Comparison of ENCODE assay signal across 18 cellular contexts in genomic region chr1:36517019-36517387, GRCh38. TPM values are rescaled to one million over a fixed set of nuclear protein-coding genes. Genes with fewer than 3 reads are reported as not detected.
DNase-seq lines count a peak whose midpoint lies in the region; ATAC-seq, FAIRE-seq and TF ChIP-seq lines count a peak whose summit lies in the region.
"Had no signal": no experiment of that assay in that cellular context is flagged by ENCODE, and none has a peak within 500 bp of the region (broad histone marks: within the 10 kb centered on the region; RNA-seq: fewer than 3 reads in every experiment).

No MANE protein-coding gene starts in this region.

- TF ChIP-seq RAD21 in neural cell (conservative IDR thresholded peaks at IDR 0.05): no peak

- no peaks in the 10 kb centered on the region for H3K27me3 ChIP-seq in BLaER1 treated with 17β-estradiol and CSF1 and Interleukin-3, amounts not matched to agents 10 nM and 100 nM
- no peaks in the 10 kb centered on the region for H3K27me3 ChIP-seq in neural cell (ENCODE audit: insufficient read depth, low read depth, low read length)
- no peaks in the 10 kb centered on the region for H3K27me3 ChIP-seq in naive thymus-derived CD4-positive, alpha-beta T cell (ENCODE audit: control insufficient read depth in 2 of 2, insufficient read depth in 2 of 2, low read length in 2 of 2)
- H3K27me3 ChIP-seq: spleen, tibial nerve had no signal

- H3K4me3 Mint-ChIP-seq in naive thymus-derived CD4-positive, alpha-beta T cell: no peak overlapping the region
- H3K4me3 Mint-ChIP-seq: activated naive CD8-positive, alpha-beta T cell treated with anti-CD3 and anti-CD28 coated beads for 36 hours; effector memory CD8-positive, alpha-beta T cell; nephron; stimulated activated naive CD8-positive, alpha-beta T cell treated with anti-CD3 and anti-CD28 coated beads, Interleukin-15, Interleukin-2, amounts not matched to agents 100 ng/mL and 50 ng/mL, for 24 hours had no signal

- DNase-seq in SKM-1 treated with dmso at 0.1 percent for 144 hours (lab: John Stamatoyannopoulos, UW; ENCODE audit: unreplicated experiment) (peak; percentile 46), kidney (no peak), NCI-H146 (lab: John Stamatoyannopoulos, UW) (no peak)
- no peak for DNase-seq in naive thymus-derived CD4-positive, alpha-beta T cell
- no peak for DNase-seq in activated CD4-positive, alpha-beta T cell treated with anti-CD3 and anti-CD28 coated beads for 1 hour

- TF ChIP-seq CTCF in HEK293 (tag by site-specific recombination; IDR thresholded peaks at IDR 0.05) (no peak), neural cell (IDR thresholded peaks at IDR 0.05; ENCODE audit: poor library complexity, severe bottlenecking) (no peak), kidney (IDR thresholded peaks at IDR 0.05; ENCODE audit: borderline replicate concordance, extremely low read depth, insufficient read depth) (no peak)

- peaks cover 0 to 14% (median 10%) of the 10 kb centered on the region in 10 experiments; a peak in 13 of 20 replicates for H3K4me1 ChIP-seq in BLaER1 treated with 17β-estradiol and CSF1 and Interleukin-3, amounts not matched to agents 10 nM and 100 nM
- no peaks in the 10 kb centered on the region for H3K4me1 ChIP-seq in HEK293 (ENCODE audit: control insufficient read depth, insufficient read depth, low read length)
- no peaks in the 10 kb centered on the region for H3K4me1 ChIP-seq in naive thymus-derived CD4-positive, alpha-beta T cell (ENCODE audit: control insufficient read depth in 2 of 2, insufficient read depth in 2 of 2, low read length in 2 of 2)
- no peaks in the 10 kb centered on the region for H3K4me1 ChIP-seq in kidney (ENCODE audit: control insufficient read depth in 1 of 2, insufficient read depth in 1 of 2, low read depth in 1 of 2, low read length in 2 of 2)
- H3K4me1 ChIP-seq: tibial nerve had no signal

- peak overlapping the region in 6 of 11 experiments; percentile 11 to 54 (median 32); a peak in 6 of 22 replicates for H3K9ac ChIP-seq in BLaER1 treated with 17β-estradiol and CSF1 and Interleukin-3, amounts not matched to agents 10 nM and 100 nM
- H3K9ac ChIP-seq in neural cell (ENCODE audit: low read length): peak overlapping the region; percentile 42
- no peak overlapping the region for H3K9ac ChIP-seq in kidney (ENCODE audit: low read length in 2 of 2)
- H3K9ac ChIP-seq: SK-N-SH had no signal

- no peak overlapping the region for H3K4me3 ChIP-seq in BLaER1 treated with 17β-estradiol and CSF1 and Interleukin-3, amounts not matched to agents 10 nM and 100 nM
- H3K4me3 ChIP-seq in HEK293 (ENCODE audit: low read depth, low read length): no peak overlapping the region
- H3K4me3 ChIP-seq in neural cell (ENCODE audit: low read length): peak overlapping the region; percentile 32
- H3K4me3 ChIP-seq in naive thymus-derived CD4-positive, alpha-beta T cell (ENCODE audit: low read length): no peak overlapping the region
- no peak overlapping the region for H3K4me3 ChIP-seq in kidney (ENCODE audit: low read length in 2 of 2)
- H3K4me3 ChIP-seq: spleen, tibial nerve had no signal

- no peak for TF ChIP-seq EP300 in neural cell (conservative IDR thresholded peaks at IDR 0.05; ENCODE audit: poor library complexity, severe bottlenecking)

- H3K9me3 Mint-ChIP-seq in naive thymus-derived CD4-positive, alpha-beta T cell: no peaks in the 10 kb centered on the region
- H3K9me3 Mint-ChIP-seq: activated naive CD8-positive, alpha-beta T cell treated with anti-CD3 and anti-CD28 coated beads for 36 hours; effector memory CD8-positive, alpha-beta T cell; nephron; stimulated activated naive CD8-positive, alpha-beta T cell treated with anti-CD3 and anti-CD28 coated beads, Interleukin-15, Interleukin-2, amounts not matched to agents 100 ng/mL and 50 ng/mL, for 24 hours had no signal

- CTCF ChIA-PET in HEK293 (lab: Yijun Ruan, JAX): interaction anchor here (0.5 to 3.5 kb wide), 32 partner anchors 9 to 1008 kb away, joined by 3 to 26 read pairs (median 6); no protein-coding TSS in a partner anchor
- CTCF ChIA-PET in naive thymus-derived CD4-positive, alpha-beta T cell (lab: Charles Lee): interaction anchor here (1.1 kb wide), 1 partner anchor 35 kb away, joined by 3 read pairs; the partner anchor contains the start of gene CSF3R

- H3K9me3 ChIP-seq in BLaER1 treated with 17β-estradiol and CSF1 and Interleukin-3, amounts not matched to agents 10 nM and 100 nM (replicated peaks in 1 of 11): no peaks in the 10 kb centered on the region
- H3K9me3 ChIP-seq in HEK293 (ENCODE audit: control insufficient read depth, insufficient read depth, low read depth, low read length): no peaks in the 10 kb centered on the region
- no peaks in the 10 kb centered on the region for H3K9me3 ChIP-seq in neural cell (ENCODE audit: low read length)
- no peaks in the 10 kb centered on the region for H3K9me3 ChIP-seq in naive thymus-derived CD4-positive, alpha-beta T cell (ENCODE audit: control insufficient read depth in 2 of 3, low read length in 3 of 3)
- no peaks in the 10 kb centered on the region for H3K9me3 ChIP-seq in kidney (ENCODE audit: control insufficient read depth in 1 of 2, low read length in 2 of 2)
- H3K9me3 ChIP-seq: SK-N-SH, spleen, tibial nerve had no signal

- peaks cover 0 to 13% (median 0%) of the 10 kb centered on the region in 11 experiments; a peak in 1 of 22 replicates for H4K20me1 ChIP-seq in BLaER1 treated with 17β-estradiol and CSF1 and Interleukin-3, amounts not matched to agents 10 nM and 100 nM
- H4K20me1 ChIP-seq in neural cell (ENCODE audit: insufficient read depth): no peaks in the 10 kb centered on the region

- peaks cover 6% of the 10 kb centered on the region for H3F3A ChIP-seq in neural cell (ENCODE audit: insufficient read depth, low read length, poor library complexity, severe bottlenecking)

- H3K27ac Mint-ChIP-seq in naive thymus-derived CD4-positive, alpha-beta T cell: peak overlapping the region in 1 of 9 donors; percentile 48
- H3K27ac Mint-ChIP-seq: activated naive CD8-positive, alpha-beta T cell treated with anti-CD3 and anti-CD28 coated beads for 36 hours; effector memory CD8-positive, alpha-beta T cell; stimulated activated naive CD8-positive, alpha-beta T cell treated with anti-CD3 and anti-CD28 coated beads, Interleukin-15, Interleukin-2, amounts not matched to agents 100 ng/mL and 50 ng/mL, for 24 hours had no signal

- H3K27me3 Mint-ChIP-seq in naive thymus-derived CD4-positive, alpha-beta T cell: no peaks in the 10 kb centered on the region
- H3K27me3 Mint-ChIP-seq: activated naive CD8-positive, alpha-beta T cell treated with anti-CD3 and anti-CD28 coated beads for 36 hours; stimulated activated naive CD8-positive, alpha-beta T cell treated with anti-CD3 and anti-CD28 coated beads, Interleukin-15, Interleukin-2, amounts not matched to agents 100 ng/mL and 50 ng/mL, for 24 hours had no signal

- peaks cover 0 to 4% (median 0%) of the 10 kb centered on the region in 7 donors for H3K4me1 Mint-ChIP-seq in naive thymus-derived CD4-positive, alpha-beta T cell
- H3K4me1 Mint-ChIP-seq: activated naive CD8-positive, alpha-beta T cell treated with anti-CD3 and anti-CD28 coated beads for 36 hours had no signal

- POLR2A ChIA-PET in HEK293 (lab: Yijun Ruan, JAX): interaction anchor here (0.6 kb wide), 1 partner anchor 1533 kb away, joined by 3 read pairs; no protein-coding TSS in a partner anchor
- POLR2A ChIA-PET in naive thymus-derived CD4-positive, alpha-beta T cell (lab: Charles Lee): interaction anchor here (0.6 kb wide), 1 partner anchor 963 kb away, joined by 3 read pairs; no protein-coding TSS in a partner anchor

- H3K4me2 ChIP-seq in BLaER1 treated with 17β-estradiol and CSF1 and Interleukin-3, amounts not matched to agents 10 nM and 100 nM: peak overlapping the region in 7 of 11 experiments; percentile 12 to 53 (median 29); a peak in 12 of 22 replicates
- H3K4me2 ChIP-seq in neural cell (ENCODE audit: low read length): peak overlapping the region; percentile 51
- H3K4me2 ChIP-seq: SK-N-SH had no signal

- intact Hi-C loops in naive thymus-derived CD4-positive, alpha-beta T cell (cut with micrococcal nuclease): no loop called here
- intact Hi-C loops in kidney (cut with DNase I): no loop called here

- FAIRE-seq in kidney (lab: Jason Lieb, UNC): no peak
- FAIRE-seq: HTR-8/SVneo had no signal

- no peaks in the 10 kb centered on the region for H3K36me3 ChIP-seq in BLaER1 treated with 17β-estradiol and CSF1 and Interleukin-3, amounts not matched to agents 10 nM and 100 nM
- H3K36me3 ChIP-seq in HEK293 (ENCODE audit: control insufficient read depth in 2 of 2, insufficient read depth in 1 of 2, low read length in 2 of 2): no peaks in the 10 kb centered on the region
- H3K36me3 ChIP-seq in neural cell (ENCODE audit: insufficient read depth, low read length): no peaks in the 10 kb centered on the region
- no peaks in the 10 kb centered on the region for H3K36me3 ChIP-seq in naive thymus-derived CD4-positive, alpha-beta T cell (ENCODE audit: control insufficient read depth in 2 of 3, insufficient read depth in 3 of 3, low read length in 3 of 3)
- no peaks in the 10 kb centered on the region for H3K36me3 ChIP-seq in kidney (ENCODE audit: control insufficient read depth in 1 of 2, insufficient read depth in 2 of 2, low read length in 2 of 2)
- H3K36me3 ChIP-seq: spleen, tibial nerve had no signal

- H3K36me3 Mint-ChIP-seq in naive thymus-derived CD4-positive, alpha-beta T cell: no peaks in the 10 kb centered on the region
- H3K36me3 Mint-ChIP-seq: activated naive CD8-positive, alpha-beta T cell treated with anti-CD3 and anti-CD28 coated beads for 36 hours had no signal

- no peaks in the 10 kb centered on the region for H3K79me2 ChIP-seq in neural cell (replicated peaks; ENCODE audit: insufficient read depth, low read length)

- no peak for ATAC-seq in naive thymus-derived CD4-positive, alpha-beta T cell
- ATAC-seq: effector memory CD8-positive, alpha-beta T cell had no signal

- H2AFZ ChIP-seq in neural cell (ENCODE audit: low read depth, low read length): no peak overlapping the region

- peak overlapping the region in 2 of 11 experiments; percentile 7 to 10; a peak in 2 of 22 replicates for H3K27ac ChIP-seq in BLaER1 treated with 17β-estradiol and CSF1 and Interleukin-3, amounts not matched to agents 10 nM and 100 nM
- H3K27ac ChIP-seq in HEK293 (ENCODE audit: extremely low read depth, low read depth, low read length) (no peak overlapping the region), neural cell (ENCODE audit: low read length) (peak overlapping the region; percentile 72), kidney (ENCODE audit: low read depth in 2 of 2, low read length in 2 of 2) (no peak overlapping the region)
- H3K27ac ChIP-seq in naive thymus-derived CD4-positive, alpha-beta T cell (ENCODE audit: low read depth, low read length): no peak overlapping the region
- H3K27ac ChIP-seq: tibial nerve had no signal

- no peaks in the 10 kb centered on the region for H3K9me2 ChIP-seq in neural cell (ENCODE audit: insufficient read depth, low read length)
- H3K9me2 ChIP-seq: SK-N-SH had no signal

RNA-seq across cellular contexts. Expression of gene CSF3R, which starts 34.3 kb away (rescaled TPM):
- not detected in 2 replicates for polyA plus RNA-seq in neural cell
- polyA minus RNA-seq in neural cell: not detected in 2 replicates
- 100 to 1,000 TPM in 1 of 5 experiments, 10 to 100 TPM in 1, 1 to 10 TPM in 2, under 1 TPM in 1; 0.80 to 182 (median 1.3) TPM for total RNA-seq in naive thymus-derived CD4-positive, alpha-beta T cell
- polyA plus RNA-seq in naive thymus-derived CD4-positive, alpha-beta T cell: under 1 TPM; 0.14 to 0.21 TPM
- total RNA-seq in kidney: 13.3 TPM
- 1.4 TPM for polyA plus RNA-seq in kidney (ENCODE audit: insufficient read depth, low read depth, low replicate concordance)
- total RNA-seq: LHCN-M2, RPMI7951 had no signal
- polyA plus RNA-seq: SK-N-SH had no signal

RNA-seq across cellular contexts. Expression of gene MRPS15, which starts 52.8 kb away (rescaled TPM):
- polyA plus RNA-seq in neural cell (64.7 and 65.6 TPM in 2 replicates), kidney (ENCODE audit: insufficient read depth, low read depth, low replicate concordance) (160 TPM)
- 17.5 and 22.7 TPM in 2 replicates for polyA minus RNA-seq in neural cell
- total RNA-seq in naive thymus-derived CD4-positive, alpha-beta T cell: 10 to 100 TPM; 30.2 to 84.0 (median 36.3) TPM
- 10 to 100 TPM; 86.2 to 86.5 TPM for polyA plus RNA-seq in naive thymus-derived CD4-positive, alpha-beta T cell
- total RNA-seq in kidney: 48.1 TPM

Comparison
In these comparisons a context has a peak if more than half of its experiments do, and no peak if none do; other contexts are left out.
1. H3K9ac ChIP-seq: peak in BLaER1 treated with 17β-estradiol and CSF1 and Interleukin-3, amounts not matched to agents 10 nM and 100 nM (6 of 11) and neural cell (single experiment); none in kidney (0 of 2).